In genomic region chr10:73252445-73253225, GRCh38 we compare ENCODE assay signal across 1 cellular context.
TF ChIP-seq lines count a peak whose summit lies in the region.

Gene MRPS16, minus strand, starts transcription at chr10:73252644. Its CDS starts 162 bp downstream, at chr10:73252482.

TF ChIP-seq in GM12878, 131 proteins besides CTCF, POLR2A, EP300 and RAD21 (continued from another document and continues in another):
- TF ChIP-seq IRF3 (IDR thresholded peaks at IDR 0.05) (peak; percentile 44; the same call in 1 of the 2 replicates), MLLT1 (IDR thresholded peaks at IDR 0.05) (peak; percentile 69; the same call in 1 of the 2 replicates), NBN (IDR thresholded peaks at IDR 0.05) (peak; percentile 74), SPI1 (IDR thresholded peaks at IDR 0.05; ENCODE audit: borderline replicate concordance, insufficient read depth, low read depth, low read length) (no peak), GATAD2B (conservative IDR thresholded peaks at IDR 0.05; ENCODE audit: low read depth) (peak; percentile 93), FOS (IDR thresholded peaks at IDR 0.05; ENCODE audit: borderline replicate concordance, extremely low read depth, insufficient read length) (no peak), MAX (IDR thresholded peaks at IDR 0.05; ENCODE audit: low read depth, low read length) (peak; percentile 68), ZNF217 (IDR thresholded peaks at IDR 0.05) (no peak), HCFC1 (IDR thresholded peaks at IDR 0.05; ENCODE audit: low read length) (peak; percentile 77), PKNOX1 (IDR thresholded peaks at IDR 0.05) (0 out of 2 replicates have a peak, but pooled peaks have one; percentile 27), CHD2 (IDR thresholded peaks at IDR 0.05; ENCODE audit: borderline replicate concordance, low read depth, low read length) (peak; percentile 67; the same call in 1 of the 2 replicates), BMI1 (IDR thresholded peaks at IDR 0.05; ENCODE audit: borderline replicate concordance) (no peak), NFXL1 (IDR thresholded peaks at IDR 0.05; ENCODE audit: borderline replicate concordance) (no peak), SMAD5 (IDR thresholded peaks at IDR 0.05; ENCODE audit: low read depth) (peak; percentile 71; the same call in 1 of the 2 replicates), SKIL (IDR thresholded peaks at IDR 0.05; ENCODE audit: low read depth, poor library complexity, severe bottlenecking) (no peak), TAF1 (IDR thresholded peaks at IDR 0.05; ENCODE audit: borderline replicate concordance, low read depth, low read length) (peak; percentile 75; the same call in 1 of the 2 replicates), ZNF592 (IDR thresholded peaks at IDR 0.05) (no peak), CEBPZ (IDR thresholded peaks at IDR 0.05; ENCODE audit: low read depth, low read length) (peak; percentile 31), ZBTB40 (IDR thresholded peaks at IDR 0.05; ENCODE audit: borderline replicate concordance) (peak; percentile 84; the same call in 1 of the 2 replicates), RUNX3 (IDR thresholded peaks at IDR 0.05; ENCODE audit: low read length) (peak; percentile 84), RELA (IDR thresholded peaks at IDR 0.05; ENCODE audit: borderline replicate concordance, partially characterized antibody) (peak; percentile 49), NR2F1 (conservative IDR thresholded peaks at IDR 0.05) (peak; percentile 48; the same call in 1 of the 2 replicates), ELK1 (IDR thresholded peaks at IDR 0.05; ENCODE audit: low read depth, low read length) (peak; percentile 42), SMARCA5 (IDR thresholded peaks at IDR 0.05) (no peak), SRF (IDR thresholded peaks at IDR 0.05; ENCODE audit: low read depth in 2 of 2, low read length in 2 of 2) (no peak; a peak in 1 of 4 replicates), RELB (IDR thresholded peaks at IDR 0.05; ENCODE audit: low read depth) (peak; percentile 86), YBX1 (IDR thresholded peaks at IDR 0.05) (no peak), ATF7 (IDR thresholded peaks at IDR 0.05; ENCODE audit: low read depth) (0 out of 2 replicates have a peak, but pooled peaks have one; percentile 31), KAT2A (conservative IDR thresholded peaks at IDR 0.05; ENCODE audit: control insufficient read depth, low read depth, low read length) (no peak), RCOR1 (conservative IDR thresholded peaks at IDR 0.05; ENCODE audit: low read depth, low read length) (peak; percentile 70; the same call in 1 of the 2 replicates), BCL11A (IDR thresholded peaks at IDR 0.05; ENCODE audit: low read depth, low read length) (no peak), DPF2 (IDR thresholded peaks at IDR 0.05) (0 out of 2 replicates have a peak, but pooled peaks have one; percentile 13), GABPA (IDR thresholded peaks at IDR 0.05; ENCODE audit: low read depth) (peak; percentile 85), POLR2AphosphoS2 (IDR thresholded peaks at IDR 0.05; ENCODE audit: low read depth, low read length) (peak; percentile 81), MXI1 (IDR thresholded peaks at IDR 0.05; ENCODE audit: low read depth, low read length) (peak; percentile 92), IKZF2 (IDR thresholded peaks at IDR 0.05) (peak in 1 of 2 experiments; percentile 70; a peak in 3 of 4 replicates)
